In the genomic region with DNA sequence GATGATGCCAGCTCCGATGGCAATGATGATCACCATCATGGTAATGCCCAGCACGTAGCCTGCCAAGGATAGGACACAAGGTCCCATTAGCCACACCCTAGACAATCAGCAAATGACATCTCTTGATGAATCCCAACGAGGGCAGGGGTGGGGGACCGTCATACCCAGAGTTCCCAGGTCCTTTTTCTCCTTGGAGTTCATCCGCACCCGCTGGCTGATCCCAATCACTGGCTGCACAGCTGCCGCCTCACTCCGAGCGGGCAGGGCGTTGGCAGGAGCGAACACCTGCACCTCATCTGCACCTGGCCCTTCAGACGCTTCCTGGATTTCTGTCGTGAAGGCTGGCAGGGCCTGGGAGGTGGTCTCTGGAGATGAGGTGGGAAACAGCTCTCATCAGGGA, we compare ENCODE assay signal across 9 cellular contexts. TPM values are rescaled to one million over a fixed set of nuclear protein-coding genes. Genes with fewer than 3 reads are reported as not detected.
DNase-seq lines count a peak whose midpoint lies in the region; TF ChIP-seq lines count a peak whose summit lies in the region.
"Had no signal": no experiment of that assay in that cellular context is flagged by ENCODE, and none has a peak within 500 bp of the region (broad histone marks: within the 10 kb centered on the region; RNA-seq: fewer than 3 reads in every experiment).

No MANE protein-coding gene starts in this region.

- H2AFZ ChIP-seq in OCI-LY7 (ENCODE audit: low read length), result peak overlapping the region; percentile 49; the same call in 1 of the 2 replicates

- H3K79me2 ChIP-seq in OCI-LY7 (ENCODE audit: insufficient read depth, low read depth, low read length), result peaks cover 19% of the 10 kb centered on the region; the same call in 1 of the 2 replicates

- no peaks in the 10 kb centered on the region for H3K9me3 Mint-ChIP-seq in T-helper 2 cell treated with Interferon-gamma antibody and Interleukin-4, amounts not matched to agents 5 μg/mL and 100 μg/mL, for 36 hours
- H3K9me3 Mint-ChIP-seq in glutamatergic neuron (ENCODE audit: unreplicated experiment) (peaks cover 13% of the 10 kb centered on the region), HFFc6 (no peaks in the 10 kb centered on the region)

- H3K27ac Mint-ChIP-seq in T-helper 2 cell treated with Interferon-gamma antibody and Interleukin-4, amounts not matched to agents 5 μg/mL and 100 μg/mL, for 36 hours, result peak overlapping the region; percentile 99
- H3K27ac Mint-ChIP-seq in glutamatergic neuron (ENCODE audit: unreplicated experiment) (peak overlapping the region; percentile 33), HFFc6 (no peak overlapping the region; the same call in 1 of the 2 replicates)

- H3K9ac ChIP-seq in subcutaneous abdominal adipose tissue (ENCODE audit: low read length in 5 of 5), result peak overlapping the region in 3 of 5 donors; percentile 58 to 89 (median 68)

- POLR2A ChIA-PET in OCI-LY7 (lab: Charles Lee), result interaction anchor here (0.6 to 4.9 kb wide), 13 partner anchors 8 to 372 kb away, joined by 3 to 18 read pairs (median 3); a partner anchor contains a TSS

- H3K27me3 Mint-ChIP-seq in T-helper 2 cell treated with Interferon-gamma antibody and Interleukin-4, amounts not matched to agents 5 μg/mL and 100 μg/mL, for 36 hours (ENCODE audit: low read depth), result no peaks in the 10 kb centered on the region
- H3K27me3 Mint-ChIP-seq in glutamatergic neuron (ENCODE audit: unreplicated experiment) (no peaks in the 10 kb centered on the region), HFFc6 (ENCODE audit: insufficient read depth) (no peaks in the 10 kb centered on the region; the same call in 1 of the 2 replicates)

- peak overlapping the region; percentile 94 for H3K4me3 Mint-ChIP-seq in T-helper 2 cell treated with Interferon-gamma antibody and Interleukin-4, amounts not matched to agents 5 μg/mL and 100 μg/mL, for 36 hours
- H3K4me3 Mint-ChIP-seq in glutamatergic neuron (ENCODE audit: unreplicated experiment) (peak overlapping the region; percentile 82), HFFc6 (no peak overlapping the region)

- H3K36me3 ChIP-seq in OCI-LY7 (ENCODE audit: insufficient read depth, low read length) (peaks cover 11% of the 10 kb centered on the region), subcutaneous abdominal adipose tissue (ENCODE audit: control insufficient read depth in 5 of 5, insufficient read depth in 5 of 5, low read length in 5 of 5) (peaks cover 10 to 48% (median 42%) of the 10 kb centered on the region in 5 donors)

- peaks cover 63% of the 10 kb centered on the region for H3K4me1 Mint-ChIP-seq in T-helper 2 cell treated with Interferon-gamma antibody and Interleukin-4, amounts not matched to agents 5 μg/mL and 100 μg/mL, for 36 hours (ENCODE audit: low read depth)
- H3K4me1 Mint-ChIP-seq in glutamatergic neuron (ENCODE audit: low read depth, unreplicated experiment) (peaks cover 25% of the 10 kb centered on the region), HFFc6 (ENCODE audit: low read depth) (peaks cover 39% of the 10 kb centered on the region)

- CTCF ChIA-PET in OCI-LY7 (lab: Charles Lee; ENCODE audit: unreplicated experiment), result no interaction called here

- DNase-seq in T-helper 2 cell treated with Interferon-gamma antibody and Interleukin-4, amounts not matched to agents 5 μg/mL and 100 μg/mL, for 36 hours (ENCODE audit: low spot score), result no peak
- DNase-seq in T-helper 2 cell (no peak), OCI-LY7 (ENCODE audit: low spot score) (peak; percentile 42), glutamatergic neuron (no peak), H4 (ENCODE audit: low spot score) (no peak), HFFc6 (no peak), posterior cingulate gyrus (no peak)
- DNase-seq: AML-193 had no signal

- BruUV-seq in OCI-LY7 (replicated peaks; lab: Mats Ljungman, UMichigan), result no TSS peak

- TF ChIP-seq CTCF in OCI-LY7 (conservative IDR thresholded peaks at IDR 0.05; ENCODE audit: low read length) (no peak), glutamatergic neuron (IDR thresholded peaks at IDR 0.05; ENCODE audit: partially characterized antibody, unreplicated experiment) (no peak), HFFc6 (IDR thresholded peaks at IDR 0.05) (no peak)

- no peaks in the 10 kb centered on the region for H3K9me2 ChIP-seq in OCI-LY7 (ENCODE audit: insufficient read depth, low read length)

- no peaks in the 10 kb centered on the region for H4K20me1 ChIP-seq in OCI-LY7 (ENCODE audit: insufficient read depth, low read length)

- intact Hi-C loops in OCI-LY7 (cut with micrococcal nuclease; ENCODE audit: unreplicated experiment), result no loop called here
- intact Hi-C loops in posterior cingulate gyrus (cut with DNase I), result no loop called here

- peak overlapping the region; percentile 99 for H3K4me2 ChIP-seq in OCI-LY7 (ENCODE audit: low read length)

- H3K4me1 ChIP-seq in OCI-LY7 (ENCODE audit: insufficient read depth, low read length, poor library complexity, severe bottlenecking) (peaks cover 71% of the 10 kb centered on the region), subcutaneous abdominal adipose tissue (ENCODE audit: control insufficient read depth in 5 of 5, insufficient read depth in 5 of 5, low read length in 5 of 5) (peaks cover 13 to 67% (median 57%) of the 10 kb centered on the region in 5 donors)

- H3K9me3 ChIP-seq in OCI-LY7 (ENCODE audit: low read length) (0 out of 2 replicates have a peak, but pooled peaks cover 3% of the 10 kb centered on the region), subcutaneous abdominal adipose tissue (ENCODE audit: control insufficient read depth in 5 of 5, low read length in 5 of 5) (no peaks in the 10 kb centered on the region)

- peaks cover 48% of the 10 kb centered on the region for H3K36me3 Mint-ChIP-seq in T-helper 2 cell treated with Interferon-gamma antibody and Interleukin-4, amounts not matched to agents 5 μg/mL and 100 μg/mL, for 36 hours (ENCODE audit: low read depth)
- H3K36me3 Mint-ChIP-seq in glutamatergic neuron (ENCODE audit: unreplicated experiment) (no peaks in the 10 kb centered on the region), HFFc6 (ENCODE audit: low read depth) (peaks cover 7% of the 10 kb centered on the region; the same call in 1 of the 2 replicates)

- H3K27me3 ChIP-seq in subcutaneous abdominal adipose tissue (ENCODE audit: control insufficient read depth in 5 of 5, insufficient read depth in 4 of 5, low read length in 5 of 5), result no peaks in the 10 kb centered on the region

- H3K27ac ChIP-seq in OCI-LY7 (ENCODE audit: low read depth, low read length, poor library complexity, severe bottlenecking), result peak overlapping the region; percentile 88
- H3K27ac ChIP-seq in subcutaneous abdominal adipose tissue (ENCODE audit: low read depth, low read length), result peak overlapping the region; percentile 97

- H3K4me3 ChIP-seq in OCI-LY7 (ENCODE audit: low read depth, low read length, poor library complexity, severe bottlenecking) (peak overlapping the region; percentile 72), subcutaneous abdominal adipose tissue (ENCODE audit: low read depth in 1 of 5, low read length in 5 of 5) (peak overlapping the region in 3 of 5 donors; percentile 76 to 79 (median 77))

RNA-seq across cellular contexts. Expression of a gene that starts 3.0 kb away (rescaled TPM):
- total RNA-seq in OCI-LY7 (2014; rRNA removed; shearing (Covaris generic)), result 15.9 and 20.4 TPM in 2 replicates
- 17.0 and 17.1 TPM in 2 replicates for total RNA-seq in OCI-LY7 (2022)
- 38.8 TPM for total RNA-seq in glutamatergic neuron (ENCODE audit: unreplicated experiment)
- 0.62 and 1.6 TPM in 2 replicates for total RNA-seq in H4 (2014; rRNA removed; shearing (Covaris generic))
- 10 to 100 TPM in 1 of 6 experiments, 1 to 10 TPM in 5; 8.3 to 11.3 (median 8.9) TPM for total RNA-seq in HFFc6 (2021; fragmentation: NEBNext Ultra II Directional; extraction: Animal tissue kit (Norgen Biotek cat#: 25700))

RNA-seq across cellular contexts. Expression of a gene that starts 56.8 kb away (rescaled TPM):
- 47.7 and 53.4 TPM in 2 replicates for total RNA-seq in OCI-LY7 (2014; rRNA removed; shearing (Covaris generic))
- total RNA-seq in OCI-LY7 (2022), result 44.3 and 49.2 TPM in 2 replicates
- total RNA-seq in glutamatergic neuron (ENCODE audit: unreplicated experiment), result 98.9 TPM
- total RNA-seq in H4 (2014; rRNA removed; shearing (Covaris generic)), result 4.7 and 7.2 TPM in 2 replicates
- 10 to 100 TPM; 12.4 to 16.0 (median 13.9) TPM for total RNA-seq in HFFc6 (2021; fragmentation: NEBNext Ultra II Directional; extraction: Animal tissue kit (Norgen Biotek cat#: 25700))
